ENCODE assay signal across 10 cellular contexts in the genomic region with DNA sequence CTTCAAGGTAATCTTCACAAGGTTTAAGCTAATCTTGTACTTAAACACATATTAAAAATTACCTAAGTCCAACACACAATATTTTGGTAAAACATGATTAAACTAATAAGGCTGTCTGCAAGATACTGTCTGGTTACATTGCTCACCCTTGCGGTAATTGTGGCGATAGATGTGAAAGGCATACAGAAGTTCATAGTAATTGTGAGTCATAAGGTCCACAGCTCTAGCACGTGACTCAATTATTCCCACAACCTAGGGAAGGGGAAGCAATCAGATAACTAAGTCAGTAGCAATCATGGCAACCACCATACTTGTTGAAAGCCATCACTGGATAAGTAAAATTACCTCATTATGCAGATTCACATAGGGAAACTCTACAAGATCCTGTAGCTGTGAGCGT.
A peak's percentile ranks its signal among the peaks of the same experiment; 100 is the strongest.
DNase-seq lines count a peak whose midpoint lies in the region; ATAC-seq lines count a peak whose summit lies in the region.
"Had no signal": no experiment of that assay in that cellular context is flagged by ENCODE, and none has a peak within 500 bp of the region (broad histone marks: within the 10 kb centered on the region; RNA-seq: fewer than 3 reads in every experiment).

No MANE protein-coding gene starts in this region.

- peak; percentile 100 for ATAC-seq in stimulated activated naive CD8-positive, alpha-beta T cell treated with anti-CD3 and anti-CD28 coated beads, Interleukin-15, amount 100 ng/mL, for 72 hours
- no peak for ATAC-seq in GM19463 (IDR thresholded peaks at IDR 0.05; ENCODE audit: unreplicated experiment)
- ATAC-seq: naive thymus-derived CD8-positive, alpha-beta T cell had no signal

- H3K27me3 Mint-ChIP-seq in stimulated activated naive CD8-positive, alpha-beta T cell treated with anti-CD3 and anti-CD28 coated beads, Interleukin-15, amount 100 ng/mL, for 72 hours: no peaks in the 10 kb centered on the region
- H3K27me3 Mint-ChIP-seq: CD8-positive, alpha-beta memory T cell; naive thymus-derived CD8-positive, alpha-beta T cell had no signal

- peak; percentile 51 for DNase-seq in activated naive CD4-positive, alpha-beta T cell treated with Interleukin-2 at 50 U/mL for 16 hours
- no peak for DNase-seq in activated naive CD4-positive, alpha-beta T cell (lab: John Stamatoyannopoulos, UW)
- DNase-seq in activated T-cell treated with anti-CD3 and anti-CD28 coated beads for 4 hours (peak; percentile 32), hepatic stellate cell (ENCODE audit: low spot score) (peak; percentile 5), NCI-H2081 (lab: John Stamatoyannopoulos, UW) (no peak), T-helper 9 cell (no peak)
- DNase-seq in stimulated activated naive CD8-positive, alpha-beta T cell treated with anti-CD3 and anti-CD28 coated beads, Interleukin-15, amount 100 ng/mL, for 72 hours: peak; percentile 39 to 65
- DNase-seq: CD8-positive, alpha-beta memory T cell; naive thymus-derived CD8-positive, alpha-beta T cell had no signal

- H3K4me3 Mint-ChIP-seq in stimulated activated naive CD8-positive, alpha-beta T cell treated with anti-CD3 and anti-CD28 coated beads, Interleukin-15, amount 100 ng/mL, for 72 hours: no peak overlapping the region
- H3K4me3 Mint-ChIP-seq: naive thymus-derived CD8-positive, alpha-beta T cell had no signal

- H3K4me1 Mint-ChIP-seq in stimulated activated naive CD8-positive, alpha-beta T cell treated with anti-CD3 and anti-CD28 coated beads, Interleukin-15, amount 100 ng/mL, for 72 hours: peaks cover 13% of the 10 kb centered on the region

- peak overlapping the region; percentile 44 to 62 for H3K27ac Mint-ChIP-seq in stimulated activated naive CD8-positive, alpha-beta T cell treated with anti-CD3 and anti-CD28 coated beads, Interleukin-15, amount 100 ng/mL, for 72 hours

- no peaks in the 10 kb centered on the region for H3K9me3 Mint-ChIP-seq in stimulated activated naive CD8-positive, alpha-beta T cell treated with anti-CD3 and anti-CD28 coated beads, Interleukin-15, amount 100 ng/mL, for 72 hours
- H3K9me3 Mint-ChIP-seq: CD8-positive, alpha-beta memory T cell; naive thymus-derived CD8-positive, alpha-beta T cell had no signal

Comparison
In these comparisons a context has a peak if more than half of its experiments do, and no peak if none do; other contexts are left out.
1. DNase-seq: peak in activated naive CD4-positive, alpha-beta T cell treated with Interleukin-2 at 50 U/mL for 16 hours (single experiment), activated T-cell treated with anti-CD3 and anti-CD28 coated beads for 4 hours (single experiment), hepatic stellate cell (single experiment) and stimulated activated naive CD8-positive, alpha-beta T cell treated with anti-CD3 and anti-CD28 coated beads, Interleukin-15, amount 100 ng/mL, for 72 hours (2 of 2); none in activated naive CD4-positive, alpha-beta T cell (0 of 4), NCI-H2081 (0 of 2) and T-helper 9 cell (single experiment).